Comparison of ENCODE assay signal across 24 cellular contexts in the genomic region with DNA sequence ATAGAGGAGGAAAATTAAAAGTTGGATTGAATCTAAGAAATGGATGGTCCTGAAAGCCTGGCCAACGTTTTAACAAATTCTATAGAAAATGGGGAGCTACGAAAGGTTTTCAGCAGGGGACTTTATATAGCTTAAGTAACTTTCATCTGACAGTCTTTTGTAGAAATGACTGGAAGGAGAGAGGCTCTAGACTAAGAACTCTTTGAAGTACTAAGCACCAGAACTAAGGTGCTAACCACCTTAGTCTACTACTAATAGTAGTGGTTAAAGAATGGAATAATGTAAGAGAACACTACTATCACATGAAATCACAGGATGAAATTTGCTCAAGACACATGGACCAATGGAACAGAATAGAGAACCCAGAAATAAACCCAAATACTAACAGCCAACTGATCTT.
"Had no signal": no experiment of that assay in that cellular context is flagged by ENCODE, and none has a peak within 500 bp of the region (broad histone marks: within the 10 kb centered on the region; RNA-seq: fewer than 3 reads in every experiment).

No MANE protein-coding gene starts in this region.

- ATAC-seq: naive thymus-derived CD4-positive, alpha-beta T cell; natural killer cell; psoas muscle; right cardiac atrium; right lobe of liver; stimulated activated effector memory CD8-positive, alpha-beta T cell treated with anti-CD3 and anti-CD28 coated beads, Interleukin-12 subunit alpha, Interleukin-12 subunit beta, amount 100 ng/mL, for 72 hours; stimulated activated naive B cell treated with anti-CD40 and anti-IgM and Interleukin-4, amounts not matched to agents 10 μg/mL and 1 μg/mL and 100 μg/mL, for 72 hours had no signal

- DNase-seq: naive thymus-derived CD4-positive, alpha-beta T cell; natural killer cell; occipital lobe; ovary; posterior cingulate gyrus; psoas muscle; right cardiac atrium; right lobe of liver; sigmoid colon; small intestine; stimulated activated CD4-positive, alpha-beta T cell treated with anti-CD3 and anti-CD28 coated beads, Interleukin-15, amount 100 ng/mL, for 24 hours; stimulated activated CD4-positive, alpha-beta T cell treated with anti-CD3 and anti-CD28 coated beads, Interleukin-2, amount 100 ng/mL, for 24 hours; stimulated activated CD4-positive, alpha-beta T cell treated with anti-CD3 and anti-CD28 coated beads, Interleukin-2, amount 100 ng/mL, for 48 hours; stimulated activated CD4-positive, alpha-beta T cell treated with anti-CD3 and anti-CD28 coated beads, Interleukin-4, amount 100 ng/mL, for 24 hours; stimulated activated naive B cell treated with anti-CD40 and anti-IgM and Interleukin-4, amounts not matched to agents 10 μg/mL and 1 μg/mL and 100 μg/mL, for 72 hours; stimulated activated naive CD4-positive, alpha-beta T cell treated with Interleukin-2 at 50 U/mL for 16 hours; stomach; thyroid gland; trophoblast cell; upper lobe of left lung had no signal

- H3K4me1 Mint-ChIP-seq: nephron; neural progenitor cell; stimulated activated effector memory CD8-positive, alpha-beta T cell treated with anti-CD3 and anti-CD28 coated beads, Interleukin-12 subunit alpha, Interleukin-12 subunit beta, amount 100 ng/mL, for 72 hours; stimulated activated naive B cell treated with anti-CD40 and anti-IgM and Interleukin-4, amounts not matched to agents 10 μg/mL and 1 μg/mL and 100 μg/mL, for 72 hours had no signal

- H3K4me3 Mint-ChIP-seq: naive thymus-derived CD4-positive, alpha-beta T cell; natural killer cell; nephron; neural progenitor cell; stimulated activated effector memory CD8-positive, alpha-beta T cell treated with anti-CD3 and anti-CD28 coated beads, Interleukin-12 subunit alpha, Interleukin-12 subunit beta, amount 100 ng/mL, for 72 hours; stimulated activated naive B cell treated with anti-CD40 and anti-IgM and Interleukin-4, amounts not matched to agents 10 μg/mL and 1 μg/mL and 100 μg/mL, for 72 hours had no signal

- H3K27ac Mint-ChIP-seq: naive thymus-derived CD4-positive, alpha-beta T cell; natural killer cell; nephron; neural progenitor cell; progenitor cell of endocrine pancreas; stimulated activated effector memory CD8-positive, alpha-beta T cell treated with anti-CD3 and anti-CD28 coated beads, Interleukin-12 subunit alpha, Interleukin-12 subunit beta, amount 100 ng/mL, for 72 hours; stimulated activated naive B cell treated with anti-CD40 and anti-IgM and Interleukin-4, amounts not matched to agents 10 μg/mL and 1 μg/mL and 100 μg/mL, for 72 hours had no signal

- H3K36me3 Mint-ChIP-seq: natural killer cell had no signal

- H3K27me3 Mint-ChIP-seq: naive thymus-derived CD4-positive, alpha-beta T cell; progenitor cell of endocrine pancreas; stimulated activated naive B cell treated with anti-CD40 and anti-IgM and Interleukin-4, amounts not matched to agents 10 μg/mL and 1 μg/mL and 100 μg/mL, for 72 hours had no signal

- H3K9me3 Mint-ChIP-seq: natural killer cell; nephron; neural progenitor cell; stimulated activated effector memory CD8-positive, alpha-beta T cell treated with anti-CD3 and anti-CD28 coated beads, Interleukin-12 subunit alpha, Interleukin-12 subunit beta, amount 100 ng/mL, for 72 hours; stimulated activated naive B cell treated with anti-CD40 and anti-IgM and Interleukin-4, amounts not matched to agents 10 μg/mL and 1 μg/mL and 100 μg/mL, for 72 hours had no signal
